Comparison of ENCODE assay signal across 8 cellular contexts in genomic region chr6:112372213-112372806, GRCh38.
DNase-seq lines count a peak whose midpoint lies in the region; ATAC-seq and TF ChIP-seq lines count a peak whose summit lies in the region.

No MANE protein-coding gene starts in this region.

- H4K20me1 ChIP-seq in OCI-LY3 (ENCODE audit: insufficient read depth, low read length): no peaks in the 10 kb centered on the region

- TF ChIP-seq CTCF in OCI-LY3 (IDR thresholded peaks at IDR 0.05; ENCODE audit: low read depth, low read length) (peak; percentile 52), fibroblast of mammary gland (conservative IDR thresholded peaks at IDR 0.05; ENCODE audit: control insufficient read depth, insufficient read depth, low read depth, low read length) (peak; percentile 61)

- H3K27ac ChIP-seq in OCI-LY3 (ENCODE audit: low read length): no peak overlapping the region

- no peaks in the 10 kb centered on the region for H3K9me3 ChIP-seq in OCI-LY3 (ENCODE audit: insufficient read depth, low read length)

- no peak overlapping the region for H3K4me3 ChIP-seq in OCI-LY3 (ENCODE audit: low read length)
- H3K4me3 ChIP-seq in fibroblast of mammary gland (ENCODE audit: control insufficient read depth, low read depth, low read length): no peak overlapping the region

- no peak for ATAC-seq in HG02840 (IDR thresholded peaks at IDR 0.05; ENCODE audit: low FRiP score, unreplicated experiment)

- 0 out of 2 replicates have a peak overlapping the region, but pooled peaks have one; percentile 20 for H3K4me2 ChIP-seq in OCI-LY3 (ENCODE audit: low read length)

- no peaks in the 10 kb centered on the region for H3K27me3 ChIP-seq in OCI-LY3 (ENCODE audit: low read depth, low read length)

- H3K9ac ChIP-seq in OCI-LY3 (ENCODE audit: low read length): no peak overlapping the region

- DNase-seq in NCI-H345 treated with DMSO at 0.1 percent for 48 hours (lab: John Stamatoyannopoulos, UW; ENCODE audit: unreplicated experiment): peak; percentile 20
- DNase-seq in NCI-H345 (lab: John Stamatoyannopoulos, UW): no peak
- DNase-seq in fibroblast of mammary gland (ENCODE audit: low read depth): peak; percentile 68
- peak; percentile 6 for DNase-seq in smooth muscle cell of the brain vasculature (ENCODE audit: low read depth, low spot score)
- no peak for DNase-seq in KG1 (lab: John Stamatoyannopoulos, UW)
- no peak for DNase-seq in amniotic stem cell (lab: John Stamatoyannopoulos, UW)

- no peak overlapping the region for H2AFZ ChIP-seq in OCI-LY3 (ENCODE audit: low read depth, low read length)

- no peaks in the 10 kb centered on the region; the same call in 1 of the 2 replicates for H3K4me1 ChIP-seq in OCI-LY3 (ENCODE audit: low read length)

- no peaks in the 10 kb centered on the region for H3K36me3 ChIP-seq in OCI-LY3 (replicated peaks; ENCODE audit: low read depth, low read length)

- H3K79me2 ChIP-seq in OCI-LY3 (ENCODE audit: low read length): no peaks in the 10 kb centered on the region

Comparison
In these comparisons a context has a peak if more than half of its experiments do, and no peak if none do; other contexts are left out.
1. DNase-seq: peak in NCI-H345 treated with DMSO at 0.1 percent for 48 hours (single experiment), fibroblast of mammary gland (single experiment) and smooth muscle cell of the brain vasculature (single experiment); none in NCI-H345 (single experiment), KG1 (single experiment) and amniotic stem cell (single experiment).